Comparison of ENCODE assay signal across 10 cellular contexts in genomic region chr12:105358789-105359188, GRCh38. TPM values are rescaled to one million over a fixed set of nuclear protein-coding genes. Genes with fewer than 3 reads are reported as not detected.
DNase-seq lines count a peak whose midpoint lies in the region; ATAC-seq and TF ChIP-seq lines count a peak whose summit lies in the region.
"Had no signal": no experiment of that assay in that cellular context is flagged by ENCODE, and none has a peak within 500 bp of the region (broad histone marks: within the 10 kb centered on the region; RNA-seq: fewer than 3 reads in every experiment).

No MANE protein-coding gene starts in this region.

- DNase-seq in MV-4-11 (lab: John Stamatoyannopoulos, UW) (peak; percentile 100), naive B cell (peak; percentile 39), left colon (no peak), tibial nerve (ENCODE audit: low spot score in 2 of 2) (no peak), RWPE1 (ENCODE audit: low spot score) (no peak)
- DNase-seq: activated CD4-positive, alpha-beta T cell treated with anti-CD3 and anti-CD28 coated beads, Interleukin-2, amount 10 ng/mL, durations not matched to agents 24 days and 14 days; NCI-H1417 treated with DMSO at 0.1 percent for 48 hours had no signal

- no peaks in the 10 kb centered on the region for H3K9me3 Mint-ChIP-seq in naive B cell

- no peaks in the 10 kb centered on the region for H3K36me3 Mint-ChIP-seq in naive B cell

- H3K27me3 Mint-ChIP-seq in naive B cell: peaks cover 0 to 5% (median 0%) of the 10 kb centered on the region in 3 donors
- H3K27me3 Mint-ChIP-seq: activated CD4-positive, alpha-beta T cell treated with anti-CD3 and anti-CD28 coated beads, Interleukin-2, amount 10 ng/mL, durations not matched to agents 24 days and 14 days had no signal

- TF ChIP-seq EP300 in tibial nerve (IDR thresholded peaks at IDR 0.05): no peak

- H3K4me3 ChIP-seq in tibial nerve: no peak overlapping the region
- H3K4me3 ChIP-seq: adrenal gland had no signal

- no peaks in the 10 kb centered on the region for H3K27me3 ChIP-seq in tibial nerve
- H3K27me3 ChIP-seq: adrenal gland had no signal

- intact Hi-C loops in left colon (cut with DNase I, micrococcal nuclease): no loop called here

- no peaks in the 10 kb centered on the region for H3K9me3 ChIP-seq in tibial nerve
- H3K9me3 ChIP-seq: adrenal gland had no signal

- peak overlapping the region in 7 of 8 donors; percentile 40 to 84 (median 52) for H3K4me3 Mint-ChIP-seq in naive B cell
- H3K4me3 Mint-ChIP-seq: activated CD4-positive, alpha-beta T cell treated with anti-CD3 and anti-CD28 coated beads, Interleukin-2, amount 10 ng/mL, durations not matched to agents 24 days and 14 days had no signal

- H3K27ac Mint-ChIP-seq in naive B cell: peak overlapping the region in 3 of 6 donors; percentile 2 to 69 (median 23)
- H3K27ac Mint-ChIP-seq: activated CD4-positive, alpha-beta T cell treated with anti-CD3 and anti-CD28 coated beads, Interleukin-2, amount 10 ng/mL, durations not matched to agents 24 days and 14 days had no signal

- CTCF ChIA-PET in RWPE1 (lab: Yijun Ruan, JAX): no interaction called here

- TF ChIP-seq CTCF in tibial nerve (IDR thresholded peaks at IDR 0.05) (no peak), RWPE1 (conservative IDR thresholded peaks at IDR 0.05; ENCODE audit: low read depth) (no peak)

- H3K36me3 ChIP-seq in tibial nerve: no peaks in the 10 kb centered on the region
- H3K36me3 ChIP-seq: adrenal gland had no signal

- 80 to 90% methylated on average over 7 of the region's 7 CpGs for WGBS in tibial nerve, 2 donors

- POLR2A ChIA-PET in RWPE1 (lab: Yijun Ruan, JAX; ENCODE audit: low non-redundant PET): no interaction called here

- H3K27ac ChIP-seq in tibial nerve (no peak overlapping the region), RWPE1 (no peak overlapping the region)
- H3K27ac ChIP-seq: adrenal gland had no signal

- no peak for TF ChIP-seq POLR2A in tibial nerve (IDR thresholded peaks at IDR 0.05)

- ATAC-seq in GM18868 (IDR thresholded peaks at IDR 0.05; ENCODE audit: unreplicated experiment) (peak; percentile 57), GM21786 (IDR thresholded peaks at IDR 0.05; ENCODE audit: unreplicated experiment) (peak; percentile 57), naive B cell (ENCODE audit: low read depth in 2 of 2) (peak; percentile 89 to 90), left colon (no peak)

- peaks cover 0 to 5% (median 0%) of the 10 kb centered on the region in 4 donors for H3K4me1 ChIP-seq in tibial nerve

- H3K4me1 Mint-ChIP-seq in naive B cell: peaks cover 35 to 42% (median 36%) of the 10 kb centered on the region in 3 donors

RNA-seq across cellular contexts. Expression of gene C12orf75, which starts 28.3 kb away (rescaled TPM):
- 10 to 100 TPM; 10.9 to 56.4 (median 29.5) TPM for polyA plus RNA-seq in naive B cell (ENCODE audit: low read depth in 6 of 6)
- total RNA-seq in left colon (100 to 1,000 TPM; 115 to 119 TPM), tibial nerve (10 to 100 TPM; 12.6 to 29.7 (median 18.9) TPM)

Comparison
In these comparisons a context has a peak if more than half of its experiments do, and no peak if none do; other contexts are left out.
1. DNase-seq: peak in MV-4-11 (single experiment) and naive B cell (single experiment); none in left colon (0 of 2), tibial nerve (0 of 2) and RWPE1 (single experiment).